Comparison of ENCODE assay signal across 14 cellular contexts in genomic region chr10:80523776-80524175, GRCh38. TPM values are rescaled to one million over a fixed set of nuclear protein-coding genes. Genes with fewer than 3 reads are reported as not detected.
DNase-seq lines count a peak whose midpoint lies in the region; ATAC-seq, FAIRE-seq and TF ChIP-seq lines count a peak whose summit lies in the region.
"Had no signal": no experiment of that assay in that cellular context is flagged by ENCODE, and none has a peak within 500 bp of the region (broad histone marks: within the 10 kb centered on the region; RNA-seq: fewer than 3 reads in every experiment).

No MANE protein-coding gene starts in this region.

- FAIRE-seq in bronchial epithelial cell (lab: Jason Lieb, UNC) = no peak

- no peak overlapping the region for H2BK5ac ChIP-seq in H9 (ENCODE audit: insufficient read length, low read length)

- no peaks in the 10 kb centered on the region for H3K9me3 Mint-ChIP-seq in CD4-positive, CD25-positive, alpha-beta regulatory T cell
- no peaks in the 10 kb centered on the region for H3K9me3 Mint-ChIP-seq in H9

- no peak overlapping the region for H2AFZ ChIP-seq in H9 (ENCODE audit: low read length)

- peaks cover 18 to 60% (median 41%) of the 10 kb centered on the region in 4 donors for H3K4me1 Mint-ChIP-seq in CD4-positive, CD25-positive, alpha-beta regulatory T cell
- peaks cover 14 to 18% of the 10 kb centered on the region in 2 experiments for H3K4me1 Mint-ChIP-seq in H9

- peak overlapping the region; percentile 45 for H4K5ac ChIP-seq in H9 (ENCODE audit: insufficient read length, low read depth, low read length)

- no peaks in the 10 kb centered on the region for H3K79me1 ChIP-seq in H9 (ENCODE audit: insufficient read depth, low read depth, low read length, poor library complexity, severe bottlenecking)

- H3K9me3 ChIP-seq in CD4-positive, CD25-positive, alpha-beta regulatory T cell (ENCODE audit: control insufficient read depth in 2 of 2, low read length in 2 of 2) = no peaks in the 10 kb centered on the region
- H3K9me3 ChIP-seq in H9 (ENCODE audit: control insufficient read depth, low read depth, low read length) (no peaks in the 10 kb centered on the region), vagina (no peaks in the 10 kb centered on the region)

- no peak overlapping the region for H3K23ac ChIP-seq in H9 (ENCODE audit: insufficient read length, low read depth, low read length)

- no peak overlapping the region for H4K91ac ChIP-seq in H9 (ENCODE audit: insufficient read length, low read depth, low read length)

- H3K27me3 Mint-ChIP-seq in CD4-positive, CD25-positive, alpha-beta regulatory T cell = no peaks in the 10 kb centered on the region
- H3K27me3 Mint-ChIP-seq in H9 (ENCODE audit: low read depth) = no peaks in the 10 kb centered on the region; the same call in 1 of the 2 replicates

- no peak overlapping the region for H3T11ph ChIP-seq in H9 (ENCODE audit: low read length)

- no peak overlapping the region for H2BK15ac ChIP-seq in H9 (ENCODE audit: low read depth, low read length)

- DNase-seq in CD4-positive, CD25-positive, alpha-beta regulatory T cell = no peak
- no peak for DNase-seq in H9
- DNase-seq in bronchial epithelial cell (ENCODE audit: low read depth) = peak; percentile 62
- DNase-seq in midbrain (lab: John Stamatoyannopoulos, UW) = peak; percentile 37
- DNase-seq in head of caudate nucleus = no peak
- DNase-seq in vagina (ENCODE audit: extremely low spot score in 2 of 2) = no peak
- DNase-seq: glutamatergic neuron, KBM-7, left ventricle myocardium superior, NCI-H146, NCI-H526, Right ventricle myocardium superior had no signal

- H3K4ac ChIP-seq in H9 (ENCODE audit: low read depth, low read length) = no peak overlapping the region

- H3K4me2 ChIP-seq in H9 (ENCODE audit: insufficient read depth, insufficient read length, low read length) = no peak overlapping the region

- TF ChIP-seq CTCF in H9 (conservative IDR thresholded peaks at IDR 0.05) (no peak), bronchial epithelial cell (IDR thresholded peaks at IDR 0.05; ENCODE audit: insufficient read depth, low read length, severe bottlenecking) (no peak), vagina (IDR thresholded peaks at IDR 0.05) (no peak)

- no peak overlapping the region for H3K4me3 ChIP-seq in CD4-positive, CD25-positive, alpha-beta regulatory T cell (ENCODE audit: low read depth, low read length)
- H3K4me3 ChIP-seq in bronchial epithelial cell (ENCODE audit: low read depth, low read length) = no peak overlapping the region
- no peak overlapping the region for H3K4me3 ChIP-seq in vagina
- H3K4me3 ChIP-seq: skin epidermis had no signal

- H2BK120ac ChIP-seq in H9 (ENCODE audit: low read depth, low read length, poor library complexity, severe bottlenecking) = no peak overlapping the region

- H2AK5ac ChIP-seq in H9 (ENCODE audit: insufficient read length, low read length) = no peak overlapping the region

- H3K18ac ChIP-seq in H9 (ENCODE audit: insufficient read length, low read depth, low read length) = no peak overlapping the region

- H4K8ac ChIP-seq in H9 (replicated peaks; ENCODE audit: insufficient read length, low read depth, low read length) = no peak overlapping the region

- H3K27ac ChIP-seq in CD4-positive, CD25-positive, alpha-beta regulatory T cell (ENCODE audit: insufficient read depth, low read length, poor library complexity, severe bottlenecking) = no peak overlapping the region
- no peak overlapping the region for H3K27ac ChIP-seq in H9 (ENCODE audit: insufficient read length, low read depth, low read length)
- H3K27ac ChIP-seq in vagina = no peak overlapping the region

- H3K23me2 ChIP-seq in H9 (ENCODE audit: insufficient read length, low read depth, low read length, poor library complexity, severe bottlenecking) = no peaks in the 10 kb centered on the region

- no peak overlapping the region for H2BK12ac ChIP-seq in H9 (ENCODE audit: insufficient read length, low read depth, low read length)

- H3K9ac ChIP-seq in H9 (ENCODE audit: extremely low read depth, insufficient read length, low read length) = no peak overlapping the region

- peaks cover 25% of the 10 kb centered on the region for H3K4me1 ChIP-seq in CD4-positive, CD25-positive, alpha-beta regulatory T cell (ENCODE audit: control insufficient read depth, insufficient read depth, low read length, poor library complexity, severe bottlenecking)
- peaks cover 2% of the 10 kb centered on the region; the same call in 1 of the 2 replicates for H3K4me1 ChIP-seq in H9 (ENCODE audit: insufficient read depth, low read length)
- H3K4me1 ChIP-seq in vagina = peaks cover 17% of the 10 kb centered on the region

- peak overlapping the region in 3 of 4 donors; percentile 19 to 47 (median 38) for H3K4me3 Mint-ChIP-seq in CD4-positive, CD25-positive, alpha-beta regulatory T cell
- no peak overlapping the region for H3K4me3 Mint-ChIP-seq in H9

- intact Hi-C loops in head of caudate nucleus (cut with DNase I) (no loop called here), vagina (cut with DNase I) (no loop called here)

- H3K79me2 ChIP-seq in H9 (ENCODE audit: insufficient read depth, low read length) = no peaks in the 10 kb centered on the region

- no peaks in the 10 kb centered on the region for H3K27me3 ChIP-seq in CD4-positive, CD25-positive, alpha-beta regulatory T cell (ENCODE audit: control insufficient read depth, insufficient read depth, low read length)
- no peaks in the 10 kb centered on the region for H3K27me3 ChIP-seq in H9 (ENCODE audit: insufficient read depth, low read length)
- no peaks in the 10 kb centered on the region for H3K27me3 ChIP-seq in bronchial epithelial cell (ENCODE audit: control insufficient read depth, insufficient read depth, low read length)
- H3K27me3 ChIP-seq in vagina = no peaks in the 10 kb centered on the region

- no peak overlapping the region for H3K56ac ChIP-seq in H9 (ENCODE audit: insufficient read length, low read depth, low read length)

- no peak for ATAC-seq in CD4-positive, CD25-positive, alpha-beta regulatory T cell (ENCODE audit: low read depth in 2 of 2)
- ATAC-seq in HG02973 (IDR thresholded peaks at IDR 0.05; ENCODE audit: unreplicated experiment) = no peak
- ATAC-seq: left ventricle myocardium superior had no signal

- H3K36me3 ChIP-seq in CD4-positive, CD25-positive, alpha-beta regulatory T cell (ENCODE audit: control insufficient read depth, insufficient read depth, low read length) = peaks cover 27% of the 10 kb centered on the region
- H3K36me3 ChIP-seq in bronchial epithelial cell (ENCODE audit: control insufficient read depth, insufficient read depth, low read length) (peaks cover 1% of the 10 kb centered on the region), vagina (peaks cover 0 to 5% of the 10 kb centered on the region in 2 donors)

- no peaks in the 10 kb centered on the region for H4K20me1 ChIP-seq in H9 (ENCODE audit: control insufficient read depth, insufficient read depth, insufficient read length)

- no CpG with 5 or more reads among the region's 6 CpGs for WGBS in H9 (ENCODE audit: extremely low coverage, insufficient read length, low lambda C conversion rate)

- no peak for TF ChIP-seq POLR2A in vagina (IDR thresholded peaks at IDR 0.05)

- no peak overlapping the region for H3K14ac ChIP-seq in H9 (ENCODE audit: insufficient read depth, low read length)

- peaks cover 15% of the 10 kb centered on the region for H3K36me3 Mint-ChIP-seq in CD4-positive, CD25-positive, alpha-beta regulatory T cell
- peaks cover 4 to 23% (median 12%) of the 10 kb centered on the region in 3 experiments; a peak in 6 of 7 replicates for H3K36me3 Mint-ChIP-seq in H9 (ENCODE audit: insufficient read depth in 1 of 3, low read depth in 3 of 3)

- peak overlapping the region in 2 of 3 donors; percentile 69 to 89 for H3K27ac Mint-ChIP-seq in CD4-positive, CD25-positive, alpha-beta regulatory T cell
- peak overlapping the region in 1 of 3 experiments; percentile 39; a peak in 2 of 7 replicates for H3K27ac Mint-ChIP-seq in H9

- no peak overlapping the region for H2BK20ac ChIP-seq in H9 (ENCODE audit: low read depth, low read length, poor library complexity, severe bottlenecking)

RNA-seq across cellular contexts. Expression of gene SH2D4B, which starts 13.9 kb away (rescaled TPM):
- 0.25 TPM for total RNA-seq in CD4-positive, CD25-positive, alpha-beta regulatory T cell
- polyA plus RNA-seq in CD4-positive, CD25-positive, alpha-beta regulatory T cell = not detected
- total RNA-seq in H9 (2021) = 0.07 TPM in 1 of 2 replicates, not detected in the other
- total RNA-seq in bronchial epithelial cell = under 0.01 TPM in 2 replicates
- not detected for total RNA-seq in vagina
- total RNA-seq: left ventricle myocardium superior, Right ventricle myocardium superior had no signal

Comparison
In these comparisons a context has a peak if more than half of its experiments do, and no peak if none do; other contexts are left out.
1. DNase-seq: peak in bronchial epithelial cell (single experiment) and midbrain (single experiment); none in CD4-positive, CD25-positive, alpha-beta regulatory T cell (0 of 3), H9 (single experiment), head of caudate nucleus (0 of 42) and vagina (0 of 2).
2. H3K4me3 Mint-ChIP-seq: peak in CD4-positive, CD25-positive, alpha-beta regulatory T cell (3 of 4); none in H9 (0 of 2).